ENCODE assay signal across 18 cellular contexts in genomic region chr18:21404426-21404825, GRCh38.
"Had no signal": no experiment of that assay in that cellular context is flagged by ENCODE, and none has a peak within 500 bp of the region (broad histone marks: within the 10 kb centered on the region; RNA-seq: fewer than 3 reads in every experiment).

No MANE protein-coding gene starts in this region.

- H3K36me3 ChIP-seq: MG63 had no signal

- H3K27me3 ChIP-seq: MG63 had no signal

- H3K27ac ChIP-seq: RWPE1 had no signal

- H3K9me2 ChIP-seq: SK-N-SH had no signal

- H3K9me3 ChIP-seq: MG63, SK-N-SH had no signal

- H3K4me3 ChIP-seq: MG63 had no signal

- DNase-seq: KBM-7, MG63, NCI-H1092 treated with DMSO at 0.1 percent for 48 hours, NCI-H1436, NCI-H187, NCI-H2029, NCI-H2081 treated with DMSO at 0.1 percent for 48 hours, NCI-H2171, NCI-H226, NCI-H446, NCI-H510A, NCI-H524 treated with DMSO at 0.1 percent for 48 hours, NCI-H69, NCI-H774, SHP77, SK-N-SH, SW 1271 had no signal

- H3K9ac ChIP-seq: SK-N-SH had no signal

- H3K4me2 ChIP-seq: SK-N-SH had no signal
